ENCODE assay signal across 8 cellular contexts in the genomic region with DNA sequence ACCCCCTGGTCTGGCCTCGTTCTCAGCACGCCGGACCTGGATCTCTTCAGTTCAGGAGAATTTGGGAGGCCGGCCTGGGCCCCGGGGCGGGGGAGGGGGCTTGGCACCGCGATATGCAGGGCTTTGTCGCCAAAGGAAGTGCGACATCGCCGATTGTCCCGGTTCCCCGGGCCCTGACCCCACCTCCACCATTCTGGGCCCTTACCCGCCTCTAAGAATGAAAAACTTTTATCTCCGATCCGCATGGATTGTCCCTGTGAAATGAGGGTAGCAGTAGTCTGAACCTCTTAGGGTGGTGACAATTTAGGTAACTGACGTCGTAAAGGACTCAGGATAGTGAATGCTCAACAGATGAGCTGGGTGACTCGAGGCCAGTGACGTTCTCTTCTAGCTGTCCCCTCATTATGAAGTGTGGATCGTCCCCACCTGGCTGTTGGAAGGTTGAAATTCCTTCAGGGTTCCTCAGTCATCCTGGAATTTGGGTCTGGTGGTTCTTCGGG. TPM values are rescaled to one million over a fixed set of nuclear protein-coding genes. Genes with fewer than 3 reads are reported as not detected.
DNase-seq lines count a peak whose midpoint lies in the region; ATAC-seq and TF ChIP-seq lines count a peak whose summit lies in the region.

No MANE protein-coding gene starts in this region.

- no peak for ATAC-seq in CD4-positive, alpha-beta T cell (ENCODE audit: poor library complexity)
- no peak for ATAC-seq in HG02970 (IDR thresholded peaks at IDR 0.05; ENCODE audit: low FRiP score, unreplicated experiment)
- ATAC-seq in GM18519 (IDR thresholded peaks at IDR 0.05; ENCODE audit: low FRiP score, unreplicated experiment) = no peak

- peaks cover 26% of the 10 kb centered on the region for H3K4me1 ChIP-seq in effector memory CD4-positive, alpha-beta T cell (ENCODE audit: control insufficient read depth, insufficient read depth, low read length, poor library complexity, severe bottlenecking)
- peaks cover 21% of the 10 kb centered on the region for H3K4me1 ChIP-seq in neuron (ENCODE audit: insufficient read depth, low read length)

- H3K27ac ChIP-seq in CD4-positive, alpha-beta T cell (ENCODE audit: low read depth, low read length) = peak overlapping the region; percentile 78
- peak overlapping the region; percentile 83 for H3K27ac ChIP-seq in effector memory CD4-positive, alpha-beta T cell (ENCODE audit: insufficient read depth, low read length, poor library complexity, severe bottlenecking)

- H3K4me3 ChIP-seq in NB4 (ENCODE audit: low read depth, low read length) (peak overlapping the region; percentile 89), neuron (ENCODE audit: low read length) (peak overlapping the region; percentile 73)
- peak overlapping the region; percentile 76 for H3K4me3 ChIP-seq in effector memory CD4-positive, alpha-beta T cell (ENCODE audit: insufficient read depth, low read depth, low read length, poor library complexity, severe bottlenecking)

- CTCF ChIA-PET in CD4-positive, alpha-beta T cell (lab: Charles Lee) = interaction anchor here (0.7 to 0.8 kb wide), 2 partner anchors 17 to 628 kb away, joined by 3 to 6 read pairs; no protein-coding TSS in a partner anchor

- H3K4me1 Mint-ChIP-seq in CD4-positive, alpha-beta T cell (ENCODE audit: low read depth) = peaks cover 46% of the 10 kb centered on the region

- POLR2A ChIA-PET in CD4-positive, alpha-beta T cell (lab: Charles Lee) = interaction anchor here (0.5 to 2.3 kb wide), 11 partner anchors 17 to 296 kb away, joined by 3 to 31 read pairs (median 9); partner anchors contain the start of genes ANO8, BABAM1, BST2 and MVB12A

- H3K27me3 Mint-ChIP-seq in CD4-positive, alpha-beta T cell = no peaks in the 10 kb centered on the region

- peak overlapping the region; percentile 89 for H3K27ac Mint-ChIP-seq in CD4-positive, alpha-beta T cell

- H3K9me3 ChIP-seq in CD4-positive, alpha-beta T cell (ENCODE audit: control insufficient read depth, low read length) = no peaks in the 10 kb centered on the region
- no peaks in the 10 kb centered on the region for H3K9me3 ChIP-seq in effector memory CD4-positive, alpha-beta T cell (ENCODE audit: control insufficient read depth, low read length)
- H3K9me3 ChIP-seq in neuron (ENCODE audit: low read length) = no peaks in the 10 kb centered on the region

- no peak for TF ChIP-seq POLR2A in NB4 (IDR thresholded peaks at IDR 0.05; ENCODE audit: extremely low read depth, insufficient read length)

- H3K36me3 ChIP-seq in effector memory CD4-positive, alpha-beta T cell (ENCODE audit: control insufficient read depth, insufficient read depth, low read length) = peaks cover 21% of the 10 kb centered on the region
- peaks cover 16% of the 10 kb centered on the region for H3K36me3 ChIP-seq in neuron (ENCODE audit: insufficient read depth, low read length)

- intact Hi-C loops in CD4-positive, alpha-beta T cell (cut with DNase I, micrococcal nuclease) = loop anchor here (1.0 kb wide), 3 partner anchors 24 to 43 kb away; partner anchors contain the start of genes ANO8 (in 1 of the 2), BABAM1 (in 1 of the 2) and GTPBP3 (in 1 of the 2)

- H2AFZ ChIP-seq in neuron (ENCODE audit: low read depth, low read length) = peak overlapping the region; percentile 41

- H3K27me3 ChIP-seq in CD4-positive, alpha-beta T cell (ENCODE audit: control insufficient read depth, insufficient read depth, low read length) = no peaks in the 10 kb centered on the region
- no peaks in the 10 kb centered on the region for H3K27me3 ChIP-seq in effector memory CD4-positive, alpha-beta T cell (replicated peaks; ENCODE audit: control insufficient read depth, insufficient read depth, low read length, poor library complexity, severe bottlenecking)
- no peaks in the 10 kb centered on the region for H3K27me3 ChIP-seq in neuron (ENCODE audit: insufficient read depth, low read length)

- peaks cover 30% of the 10 kb centered on the region for H3K36me3 Mint-ChIP-seq in CD4-positive, alpha-beta T cell (ENCODE audit: low read depth)

- TF ChIP-seq CTCF in CD4-positive, alpha-beta T cell (IDR thresholded peaks at IDR 0.05) = no peak
- TF ChIP-seq CTCF in NB4 (IDR thresholded peaks at IDR 0.05; ENCODE audit: low read depth, low read length) (no peak), GM20000 (IDR thresholded peaks at IDR 0.05; ENCODE audit: extremely low read depth, missing control alignments) (no peak)

- H3K4me3 Mint-ChIP-seq in CD4-positive, alpha-beta T cell = peak overlapping the region; percentile 93

- no peaks in the 10 kb centered on the region for H3K9me3 Mint-ChIP-seq in CD4-positive, alpha-beta T cell

- DNase-seq in CD4-positive, alpha-beta T cell = no peak
- no peak for DNase-seq in NB4 (ENCODE audit: low read depth)
- peak in 1 of 3 donors; percentile 16 for DNase-seq in effector memory CD4-positive, alpha-beta T cell
- DNase-seq in GM20000 (ENCODE audit: low spot score) = no peak
- no peak for DNase-seq in SHP77 treated with DMSO at 0.1 percent for 48 hours (lab: John Stamatoyannopoulos, UW)

RNA-seq across cellular contexts. Expression of gene DDA1, which starts 0.6 kb away (rescaled TPM):
- 10 to 100 TPM; 41.4 to 43.4 TPM for total RNA-seq in CD4-positive, alpha-beta T cell

RNA-seq across cellular contexts. Expression of gene MRPL34, which starts 4.3 kb away (rescaled TPM):
- 10 to 100 TPM; 28.4 to 28.7 TPM for total RNA-seq in CD4-positive, alpha-beta T cell

RNA-seq across cellular contexts. Expression of gene ABHD8, which starts 6.8 kb away (rescaled TPM):
- total RNA-seq in CD4-positive, alpha-beta T cell = 1 to 10 TPM; 4.4 to 4.6 TPM

RNA-seq across cellular contexts. Expression of gene ANO8, which starts 24.6 kb away (rescaled TPM):
- 10 to 100 TPM; 15.3 TPM for total RNA-seq in CD4-positive, alpha-beta T cell

RNA-seq across cellular contexts. Expression of gene GTPBP3, which starts 27.3 kb away (rescaled TPM):
- total RNA-seq in CD4-positive, alpha-beta T cell = 10 to 100 TPM; 21.2 to 24.0 TPM
